In genomic region chr10:50560370-50560769, GRCh38 we compare ENCODE assay signal across 23 cellular contexts.
"Had no signal": no experiment of that assay in that cellular context is flagged by ENCODE, and none has a peak within 500 bp of the region (broad histone marks: within the 10 kb centered on the region; RNA-seq: fewer than 3 reads in every experiment).

No MANE protein-coding gene starts in this region.

- FAIRE-seq: endothelial cell of umbilical vein, urothelium cell line had no signal

- DNase-seq: effector CD8-positive, alpha-beta T cell; endodermal cell; esophagus squamous epithelium; foreskin melanocyte; immature natural killer cell; islet precursor cell; left ventricle myocardium superior; lower lobe of right lung; naive thymus-derived CD8-positive, alpha-beta T cell; nephron progenitor cell; posterior cingulate gyrus; psoas muscle; right cardiac atrium; stimulated activated CD4-positive, alpha-beta T cell treated with anti-CD3 and anti-CD28 coated beads, Interleukin-12 subunit alpha, Interleukin-12 subunit beta, amount 100 ng/mL, for 4 hours; stimulated activated CD4-positive, alpha-beta T cell treated with anti-CD3 and anti-CD28 coated beads, Interleukin-1b, Interleukin-23, amount 100 ng/mL, for 48 hours; stimulated activated CD4-positive, alpha-beta T cell treated with anti-CD3 and anti-CD28 coated beads, Interleukin-4, amount 100 ng/mL, for 1 hour; stimulated activated naive CD4-positive, alpha-beta T cell treated with Interleukin-2 at 50 U/mL for 16 hours; stomach; tibial artery had no signal

- H3K27me3 ChIP-seq: esophagus squamous epithelium, stomach, tibial artery had no signal

- H3K4me3 ChIP-seq: esophagus squamous epithelium, lower lobe of right lung, psoas muscle, smooth muscle cell, stomach, tibial artery had no signal

- H3K36me3 ChIP-seq: esophagus squamous epithelium, lower lobe of right lung, stomach, tibial artery had no signal

- H3K27ac ChIP-seq: lower lobe of right lung, psoas muscle had no signal

- ATAC-seq: left ventricle myocardium superior; lower lobe of right lung; naive thymus-derived CD8-positive, alpha-beta T cell; psoas muscle; stimulated activated effector memory CD8-positive, alpha-beta T cell treated with anti-CD3 and anti-CD28 coated beads, Interleukin-12 subunit alpha, Interleukin-12 subunit beta, amount 100 ng/mL, for 72 hours had no signal

- H3K9me3 ChIP-seq: esophagus squamous epithelium, lower lobe of right lung, psoas muscle, stomach, tibial artery had no signal
